Comparison of ENCODE assay signal across 8 cellular contexts in genomic region chr1:226937940-226938725, GRCh38. TPM values are rescaled to one million over a fixed set of nuclear protein-coding genes. Genes with fewer than 3 reads are reported as not detected.
A peak's percentile ranks its signal among the peaks of the same experiment; 100 is the strongest.
DNase-seq lines count a peak whose midpoint lies in the region; ATAC-seq and TF ChIP-seq lines count a peak whose summit lies in the region.

No MANE protein-coding gene starts in this region.

- H3K4me2 ChIP-seq in osteoblast (ENCODE audit: insufficient read depth, low read length), result peak overlapping the region; percentile 98

- no peaks in the 10 kb centered on the region for H3K27me3 Mint-ChIP-seq in CD8-positive, alpha-beta T cell (ENCODE audit: low read depth)

- no peaks in the 10 kb centered on the region for H3K36me3 ChIP-seq in CD8-positive, alpha-beta T cell (ENCODE audit: insufficient read depth, low read length)
- H3K36me3 ChIP-seq in colonic mucosa, result no peaks in the 10 kb centered on the region
- H3K36me3 ChIP-seq in osteoblast (ENCODE audit: insufficient read depth, low read length), result no peaks in the 10 kb centered on the region

- peak overlapping the region; percentile 15 for H3K4me3 Mint-ChIP-seq in CD8-positive, alpha-beta T cell

- no peaks in the 10 kb centered on the region for H3K79me2 ChIP-seq in osteoblast (ENCODE audit: insufficient read depth, low read length)

- H3K4me3 ChIP-seq in CD8-positive, alpha-beta T cell (ENCODE audit: low read depth, low read length), result no peak overlapping the region
- H3K4me3 ChIP-seq in colonic mucosa (no peak overlapping the region), osteoblast (ENCODE audit: insufficient read depth, low read length) (no peak overlapping the region)

- intact Hi-C loops in CD8-positive, alpha-beta T cell (cut with DNase I, micrococcal nuclease), result loop anchor here (2.0 to 10.0 kb wide), 8 partner anchors 56 to 1013 kb away; partner anchors contain the start of genes PSEN2 (in 1 of the 2), PYCR2 (in 1 of the 2), SDE2 (in 1 of the 2) and ZNF678 (in 1 of the 2)
- intact Hi-C loops in colonic mucosa (cut with DNase I), result no loop called here

- peaks cover 30% of the 10 kb centered on the region for H3K4me1 ChIP-seq in CD8-positive, alpha-beta T cell (ENCODE audit: insufficient read depth, low read length)
- peaks cover 10% of the 10 kb centered on the region for H3K4me1 ChIP-seq in colonic mucosa
- H3K4me1 ChIP-seq in osteoblast (ENCODE audit: insufficient read depth, low read length), result peaks cover 26% of the 10 kb centered on the region

- H4K20me1 ChIP-seq in osteoblast (ENCODE audit: insufficient read depth, low read length), result no peaks in the 10 kb centered on the region

- ATAC-seq in CD8-positive, alpha-beta T cell, result no peak
- no peak for ATAC-seq in HG03280 (IDR thresholded peaks at IDR 0.05; ENCODE audit: unreplicated experiment)

- H2AFZ ChIP-seq in osteoblast (ENCODE audit: low read length), result peak overlapping the region; percentile 36

- no peak overlapping the region for H3K27ac ChIP-seq in CD8-positive, alpha-beta T cell (ENCODE audit: low read depth, low read length)
- H3K27ac ChIP-seq in colonic mucosa, result peak overlapping the region; percentile 98
- H3K27ac ChIP-seq in osteoblast (ENCODE audit: low read depth, low read length), result peak overlapping the region; percentile 86

- H3K36me3 Mint-ChIP-seq in CD8-positive, alpha-beta T cell, result peaks cover 10% of the 10 kb centered on the region

- POLR2A ChIA-PET in CD8-positive, alpha-beta T cell (lab: Charles Lee), result interaction anchor here (0.8 to 3.1 kb wide), 9 partner anchors 13 to 1203 kb away, joined by 3 to 39 read pairs (median 4); partner anchors contain the start of genes PARP1 and PSEN2

- no peaks in the 10 kb centered on the region for H3K27me3 ChIP-seq in CD8-positive, alpha-beta T cell (ENCODE audit: insufficient read depth, low read length)
- H3K27me3 ChIP-seq in colonic mucosa (no peaks in the 10 kb centered on the region), osteoblast (ENCODE audit: insufficient read depth, low read length) (no peaks in the 10 kb centered on the region)

- H3K27ac Mint-ChIP-seq in CD8-positive, alpha-beta T cell, result peak overlapping the region; percentile 32

- H3K9me3 Mint-ChIP-seq in CD8-positive, alpha-beta T cell, result peaks cover 16% of the 10 kb centered on the region

- no peak for DNase-seq in CD8-positive, alpha-beta T cell
- DNase-seq in MV-4-11 (lab: John Stamatoyannopoulos, UW) (peak; percentile 81), colonic mucosa (peak; percentile 48), osteoblast (ENCODE audit: insufficient read length, low spot score, missing footprints) (no peak), AG08396 (ENCODE audit: low spot score) (no peak), ureter (ENCODE audit: low spot score) (no peak)
- DNase-seq in central memory CD4-positive, alpha-beta T cell, result no peak

- CTCF ChIA-PET in CD8-positive, alpha-beta T cell (lab: Charles Lee), result interaction anchor here (0.6 to 1.4 kb wide), 3 partner anchors 12 to 66 kb away, joined by 3 to 5 read pairs (median 3); no protein-coding TSS in a partner anchor

- H3K9ac ChIP-seq in colonic mucosa (ENCODE audit: low read depth in 2 of 2, low read length in 2 of 2), result peak overlapping the region in 1 of 2 donors; percentile 22

- H3K4me1 Mint-ChIP-seq in CD8-positive, alpha-beta T cell (ENCODE audit: low read depth), result peaks cover 30% of the 10 kb centered on the region

- no peak for TF ChIP-seq CTCF in CD8-positive, alpha-beta T cell (IDR thresholded peaks at IDR 0.05)
- TF ChIP-seq CTCF in colonic mucosa (IDR thresholded peaks at IDR 0.05) (no peak), osteoblast (IDR thresholded peaks at IDR 0.05; ENCODE audit: extremely low read depth, low read depth, low read length) (no peak)

- H3K9me3 ChIP-seq in CD8-positive, alpha-beta T cell (ENCODE audit: low read length), result peaks cover 6% of the 10 kb centered on the region
- no peaks in the 10 kb centered on the region for H3K9me3 ChIP-seq in colonic mucosa
- H3K9me3 ChIP-seq in osteoblast (ENCODE audit: low read depth, low read length), result no peaks in the 10 kb centered on the region

RNA-seq across cellular contexts. Expression of gene COQ8A, which starts 2.0 kb away (rescaled TPM):
- 10 to 100 TPM; 82.6 to 90.0 TPM for total RNA-seq in CD8-positive, alpha-beta T cell
- 10 to 100 TPM; 56.3 to 58.1 TPM for total RNA-seq in colonic mucosa
- total RNA-seq in osteoblast, result 14.1 and 16.2 TPM in 2 replicates
- total RNA-seq in ureter, result 32.7 TPM

Comparison
In these comparisons a context has a peak if more than half of its experiments do, and no peak if none do; other contexts are left out.
1. DNase-seq: peak in MV-4-11 (single experiment) and colonic mucosa (single experiment); none in CD8-positive, alpha-beta T cell (0 of 7), osteoblast (single experiment), AG08396 (single experiment), central memory CD4-positive, alpha-beta T cell (single experiment) and ureter (single experiment).